In genomic region chr6:32853541-32854375, GRCh38 we compare ENCODE assay signal across 1 cellular context.
TF ChIP-seq lines count a peak whose summit lies in the region.

Gene PSMB9 (plus strand): TSS chr6:32854192. CDS start chr6:32854230, 38 bp downstream.
Gene TAP1 (minus strand): TSS chr6:32853704. CDS start chr6:32853636, 68 bp downstream.

TF ChIP-seq in A549, 52 proteins besides CTCF, POLR2A, EP300 and RAD21 (continued from another document):
- peak; percentile 55; the same call in 1 of the 2 replicates for TF ChIP-seq E2F6 (IDR thresholded peaks at IDR 0.05; ENCODE audit: borderline replicate concordance, low read depth)
- TF ChIP-seq REST (IDR thresholded peaks at IDR 0.05): peak; percentile 58; the same call in 1 of the 2 replicates
- no peak for TF ChIP-seq CHD2 (IDR thresholded peaks at IDR 0.05; ENCODE audit: low read length, partially characterized antibody)
- TF ChIP-seq SREBF2 (IDR thresholded peaks at IDR 0.05): no peak
- no peak for TF ChIP-seq FOXS1 (CRISPR knock-in tag; IDR thresholded peaks at IDR 0.05)
- no peak for TF ChIP-seq NR3C1 (IDR thresholded peaks at IDR 0.05)
- no peak for TF ChIP-seq NPAS2 (CRISPR knock-in tag; IDR thresholded peaks at IDR 0.05; ENCODE audit: borderline replicate concordance)
- TF ChIP-seq PHF8 (IDR thresholded peaks at IDR 0.05; ENCODE audit: borderline replicate concordance, low read depth): peak; percentile 65; the same call in 1 of the 2 replicates
- TF ChIP-seq EHMT2 (IDR thresholded peaks at IDR 0.05; ENCODE audit: low read depth): no peak
- 0 out of 2 replicates have a peak, but pooled peaks have one; percentile 40 for TF ChIP-seq MAZ (IDR thresholded peaks at IDR 0.05; ENCODE audit: borderline replicate concordance, low read depth, low read length)
TF ChIP-seq in A549: peak in this region for 7.
